Comparison of ENCODE assay signal across 8 cellular contexts in genomic region chr14:73246387-73247150, GRCh38. TPM values are rescaled to one million over a fixed set of nuclear protein-coding genes. Genes with fewer than 3 reads are reported as not detected.
DNase-seq lines count a peak whose midpoint lies in the region; ATAC-seq and TF ChIP-seq lines count a peak whose summit lies in the region.

No MANE protein-coding gene starts in this region.

- TF ChIP-seq CTCF in DND-41 (IDR thresholded peaks at IDR 0.05; ENCODE audit: borderline replicate concordance, extremely low read depth, low read length, poor library complexity, severe bottlenecking) (no peak), MM.1S (IDR thresholded peaks at IDR 0.05; ENCODE audit: low read length) (no peak), osteoblast (IDR thresholded peaks at IDR 0.05; ENCODE audit: extremely low read depth, low read depth, low read length) (no peak)

- ATAC-seq in DND-41 (ENCODE audit: insufficient read depth, low read depth) = no peak
- ATAC-seq in GM21447 (IDR thresholded peaks at IDR 0.05; ENCODE audit: unreplicated experiment) = no peak
- ATAC-seq in HG03045 (IDR thresholded peaks at IDR 0.05; ENCODE audit: unreplicated experiment) = no peak

- H3K4me2 ChIP-seq in DND-41 (ENCODE audit: insufficient read depth, low read length) (peak overlapping the region; percentile 62), MM.1S (ENCODE audit: low read depth, low read length) (peak overlapping the region; percentile 32; the same call in 1 of the 2 replicates), osteoblast (ENCODE audit: insufficient read depth, low read length) (peak overlapping the region; percentile 89)

- no peak overlapping the region for H3K27ac ChIP-seq in DND-41 (ENCODE audit: low read length)
- H3K27ac ChIP-seq in MM.1S (ENCODE audit: low read length) = no peak overlapping the region
- H3K27ac ChIP-seq in effector memory CD4-positive, alpha-beta T cell (ENCODE audit: insufficient read depth, low read length, poor library complexity, severe bottlenecking) = no peak overlapping the region
- H3K27ac ChIP-seq in osteoblast (ENCODE audit: low read depth, low read length) = no peak overlapping the region

- H3K27me3 ChIP-seq in DND-41 (ENCODE audit: insufficient read depth, low read length, poor library complexity) = no peaks in the 10 kb centered on the region
- H3K27me3 ChIP-seq in MM.1S (replicated peaks; ENCODE audit: insufficient read depth, low read length) = no peaks in the 10 kb centered on the region
- H3K27me3 ChIP-seq in effector memory CD4-positive, alpha-beta T cell (replicated peaks; ENCODE audit: control insufficient read depth, insufficient read depth, low read length, poor library complexity, severe bottlenecking) = peaks cover 12% of the 10 kb centered on the region
- H3K27me3 ChIP-seq in osteoblast (ENCODE audit: insufficient read depth, low read length) = no peaks in the 10 kb centered on the region

- H3K4me1 ChIP-seq in DND-41 (ENCODE audit: insufficient read depth, low read length) (peaks cover 40% of the 10 kb centered on the region), MM.1S (ENCODE audit: low read length) (no peaks in the 10 kb centered on the region), osteoblast (ENCODE audit: insufficient read depth, low read length) (peaks cover 28% of the 10 kb centered on the region)
- H3K4me1 ChIP-seq in effector memory CD4-positive, alpha-beta T cell (ENCODE audit: control insufficient read depth, insufficient read depth, low read length, poor library complexity, severe bottlenecking) = peaks cover 5% of the 10 kb centered on the region

- no peaks in the 10 kb centered on the region for H4K20me1 ChIP-seq in DND-41 (ENCODE audit: insufficient read depth, low read length)
- no peaks in the 10 kb centered on the region for H4K20me1 ChIP-seq in MM.1S (ENCODE audit: insufficient read depth, low read length)
- peaks cover 5% of the 10 kb centered on the region for H4K20me1 ChIP-seq in osteoblast (ENCODE audit: insufficient read depth, low read length)

- H3K9ac ChIP-seq in DND-41 (ENCODE audit: low read depth, low read length) = peak overlapping the region; percentile 47
- no peak overlapping the region for H3K9ac ChIP-seq in MM.1S (ENCODE audit: low read length)

- H2AFZ ChIP-seq in DND-41 (ENCODE audit: low read depth, low read length) (peak overlapping the region; percentile 48; the same call in 1 of the 2 replicates), MM.1S (ENCODE audit: low read length) (no peak overlapping the region), osteoblast (ENCODE audit: low read length) (peak overlapping the region; percentile 96)

- H3K9me3 ChIP-seq in DND-41 (ENCODE audit: insufficient read depth, low read length, severe bottlenecking) (no peaks in the 10 kb centered on the region), MM.1S (replicated peaks; ENCODE audit: insufficient read depth, low read length) (no peaks in the 10 kb centered on the region), osteoblast (ENCODE audit: low read depth, low read length) (no peaks in the 10 kb centered on the region)
- no peaks in the 10 kb centered on the region for H3K9me3 ChIP-seq in effector memory CD4-positive, alpha-beta T cell (ENCODE audit: control insufficient read depth, low read length)

- H3K36me3 ChIP-seq in DND-41 (ENCODE audit: insufficient read depth, low read length) (no peaks in the 10 kb centered on the region), MM.1S (replicated peaks; ENCODE audit: insufficient read depth, low read length) (no peaks in the 10 kb centered on the region), osteoblast (ENCODE audit: insufficient read depth, low read length) (no peaks in the 10 kb centered on the region)
- no peaks in the 10 kb centered on the region for H3K36me3 ChIP-seq in effector memory CD4-positive, alpha-beta T cell (ENCODE audit: control insufficient read depth, insufficient read depth, low read length)

- H3K4me3 ChIP-seq in DND-41 (ENCODE audit: low read depth in 1 of 2, low read length in 2 of 2) (peak overlapping the region in 1 of 2 experiments; percentile 55; a peak in 1 of 4 replicates), MM.1S (ENCODE audit: low read length) (no peak overlapping the region), osteoblast (ENCODE audit: insufficient read depth, low read length) (peak overlapping the region; percentile 76)
- H3K4me3 ChIP-seq in effector memory CD4-positive, alpha-beta T cell (ENCODE audit: insufficient read depth, low read depth, low read length, poor library complexity, severe bottlenecking) = peak overlapping the region; percentile 60

- DNase-seq in DND-41 (no peak), MM.1S (no peak), osteoblast (ENCODE audit: insufficient read length, low spot score, missing footprints) (peak; percentile 83), NCI-H1436 treated with DMSO at 0.1 percent for 48 hours (lab: John Stamatoyannopoulos, UW) (no peak)
- no peak for DNase-seq in effector memory CD4-positive, alpha-beta T cell
- no peak for DNase-seq in stimulated activated CD4-positive, alpha-beta T cell treated with anti-CD3 and anti-CD28 coated beads, Interleukin-4, amount 100 ng/mL, for 4 hours

- no peaks in the 10 kb centered on the region for H3F3A ChIP-seq in MM.1S (ENCODE audit: insufficient read depth, low read length)

- H3K79me2 ChIP-seq in DND-41 (ENCODE audit: insufficient read depth, low read length) (no peaks in the 10 kb centered on the region), MM.1S (ENCODE audit: low read length) (no peaks in the 10 kb centered on the region), osteoblast (ENCODE audit: insufficient read depth, low read length) (no peaks in the 10 kb centered on the region)

- no peaks in the 10 kb centered on the region for H3K9me2 ChIP-seq in MM.1S (replicated peaks; ENCODE audit: insufficient read depth, low read length)

RNA-seq across cellular contexts. Expression of gene PAPLN, which starts 9.3 kb away (rescaled TPM):
- total RNA-seq in osteoblast = 5.3 and 5.8 TPM in 2 replicates

Comparison
In these comparisons a context has a peak if more than half of its experiments do, and no peak if none do; other contexts are left out.
1. H3K4me2 ChIP-seq: peak in every context shown above with its lines; median percentile 89 in osteoblast; 62 in DND-41; 32 in MM.1S.